Comparison of ENCODE assay signal across 26 cellular contexts in genomic region chr6:107682721-107683120, GRCh38.
"Had no signal": no experiment of that assay in that cellular context is flagged by ENCODE, and none has a peak within 500 bp of the region (broad histone marks: within the 10 kb centered on the region; RNA-seq: fewer than 3 reads in every experiment).

No MANE protein-coding gene starts in this region.

- H3K36me3 ChIP-seq: stomach, suprapubic skin, thoracic aorta, thyroid gland, tibial artery, tibial nerve, transverse colon, upper lobe of left lung, upper lobe of right lung, uterus, vagina had no signal

- H3K9me3 ChIP-seq: suprapubic skin, testis, thoracic aorta, thyroid gland, tibial artery, transverse colon, upper lobe of right lung, uterus, vagina had no signal

- DNase-seq: stimulated activated CD4-positive, alpha-beta T cell treated with anti-CD3 and anti-CD28 coated beads, Interleukin-2, amount 100 ng/mL, for 48 hours; stimulated activated CD4-positive, alpha-beta T cell treated with anti-CD3 and anti-CD28 coated beads, Interleukin-4, amount 100 ng/mL, for 1 hour; stimulated activated CD4-positive, alpha-beta T cell treated with anti-CD3 and anti-CD28 coated beads, Interleukin-4, amount 100 ng/mL, for 24 hours; stimulated activated CD4-positive, alpha-beta T cell treated with anti-CD3 and anti-CD28 coated beads, Interleukin-4, amount 100 ng/mL, for 4 hours; stimulated activated CD8-positive, alpha-beta memory T cell treated with anti-CD3 and anti-CD28 coated beads, Interleukin-4, amount 100 ng/mL, for 48 hours; stimulated activated naive B cell treated with anti-CD40 and anti-IgM and Interleukin-4, amounts not matched to agents 10 μg/mL and 1 μg/mL and 100 μg/mL, for 72 hours; stimulated activated naive CD4-positive, alpha-beta T cell; stimulated activated naive CD4-positive, alpha-beta T cell treated with Interleukin-2 at 50 U/mL for 16 hours; stimulated activated naive CD8-positive, alpha-beta T cell treated with anti-CD3 and anti-CD28 coated beads, Interleukin-15, amount 100 ng/mL, for 72 hours; stimulated activated naive CD8-positive, alpha-beta T cell treated with anti-CD3 and anti-CD28 coated beads, Interleukin-15, Interleukin-2, amounts not matched to agents 100 U/mL and 50 U/mL, for 24 hours; stomach; substantia nigra; testis; thyroid gland; tibial artery; transverse colon; trophoblast cell; upper lobe of left lung; upper lobe of right lung; uterus had no signal

- H3K4me1 ChIP-seq: stomach, suprapubic skin, testis, thyroid gland, tibial artery, tibial nerve, transverse colon, upper lobe of left lung, upper lobe of right lung, uterus, vagina had no signal

- H3K27ac ChIP-seq: stomach, suprapubic skin, testis, thoracic aorta, thyroid gland, tibial artery, tibial nerve, transverse colon, upper lobe of left lung, upper lobe of right lung, uterus, vagina had no signal

- H3K4me3 ChIP-seq: stomach, suprapubic skin, testis, thoracic aorta, thyroid gland, tibial artery, tibial nerve, transverse colon, upper lobe of left lung, upper lobe of right lung, uterus, vagina had no signal

- ATAC-seq: stimulated activated effector memory CD8-positive, alpha-beta T cell treated with anti-CD3 and anti-CD28 coated beads, Interleukin-12 subunit alpha, Interleukin-12 subunit beta, amount 100 ng/mL, for 72 hours; stimulated activated memory B cell treated with anti-CD40 and anti-IgM and Interleukin-4, amounts not matched to agents 10 μg/mL and 1 μg/mL and 100 μg/mL, for 72 hours; stimulated activated naive B cell treated with anti-CD40 and anti-IgM and Interleukin-4, amounts not matched to agents 10 μg/mL and 1 μg/mL and 100 μg/mL, for 72 hours; stimulated activated naive CD8-positive, alpha-beta T cell treated with anti-CD3 and anti-CD28 coated beads, Interleukin-15, amount 100 ng/mL, for 72 hours; stimulated activated naive CD8-positive, alpha-beta T cell treated with anti-CD3 and anti-CD28 coated beads, Interleukin-15, Interleukin-2, amounts not matched to agents 100 U/mL and 50 U/mL, for 24 hours; upper lobe of right lung had no signal

- H3K27me3 ChIP-seq: stomach, testis, thyroid gland, tibial artery, tibial nerve, transverse colon, upper lobe of left lung, upper lobe of right lung, uterus, vagina had no signal
